Comparison of ENCODE assay signal across 17 cellular contexts in the genomic region with DNA sequence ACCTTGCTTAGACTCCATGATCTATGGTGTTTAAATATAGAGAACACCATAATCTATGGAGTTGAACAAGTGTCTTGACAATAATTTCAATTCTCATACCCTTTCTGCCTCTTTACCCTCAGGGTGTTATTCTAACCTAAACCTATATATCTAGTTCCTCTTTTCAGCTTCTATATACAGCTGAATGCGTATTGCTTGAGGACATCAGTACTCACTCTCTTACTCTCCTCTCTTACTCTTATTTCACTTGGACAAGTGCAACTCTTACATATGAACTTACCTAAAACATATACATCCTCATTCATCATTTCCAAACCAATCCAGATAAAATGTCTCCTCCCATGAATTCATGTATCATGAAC.
DNase-seq lines count a peak whose midpoint lies in the region; ATAC-seq, FAIRE-seq and TF ChIP-seq lines count a peak whose summit lies in the region.
"Had no signal": no experiment of that assay in that cellular context is flagged by ENCODE, and none has a peak within 500 bp of the region (broad histone marks: within the 10 kb centered on the region; RNA-seq: fewer than 3 reads in every experiment).

No MANE protein-coding gene starts in this region.

- no peak for TF ChIP-seq CTCF in NB4 (IDR thresholded peaks at IDR 0.05; ENCODE audit: low read depth, low read length)

- ATAC-seq in GM21390 (IDR thresholded peaks at IDR 0.05; ENCODE audit: unreplicated experiment) (peak; percentile 80), HG03095 (IDR thresholded peaks at IDR 0.05; ENCODE audit: unreplicated experiment) (peak; percentile 72), HG03045 (IDR thresholded peaks at IDR 0.05; ENCODE audit: unreplicated experiment) (no peak)
- ATAC-seq: activated T-helper 17 cell treated with anti-CD3 and anti-CD28 coated beads, Interleukin-2, amount 50 U/mL, for 72 hours; CD8-positive, alpha-beta T cell; left colon; pancreas had no signal

- TF ChIP-seq POLR2A in GM12891 (IDR thresholded peaks at IDR 0.05; ENCODE audit: low read depth, low read length) (no peak), NB4 (IDR thresholded peaks at IDR 0.05; ENCODE audit: extremely low read depth, insufficient read length) (no peak)

- DNase-seq in GM12891 (ENCODE audit: insufficient read length, low spot score) (no peak), NB4 (ENCODE audit: low read depth) (peak; percentile 7), NCI-H2196 treated with DMSO at 0.1 percent for 48 hours (lab: John Stamatoyannopoulos, UW; ENCODE audit: unreplicated experiment) (no peak), DMS 273 treated with DMSO at 0.1 percent for 48 hours (lab: John Stamatoyannopoulos, UW) (no peak), NCI-H748 (lab: John Stamatoyannopoulos, UW; ENCODE audit: unreplicated experiment) (no peak)
- DNase-seq: CD8-positive, alpha-beta T cell; esophagus squamous epithelium; left colon; pancreas; SHP77 treated with DMSO at 0.1 percent for 48 hours; stomach had no signal

- FAIRE-seq in GM12891 (lab: Jason Lieb, UNC): no peak
- FAIRE-seq: pancreas had no signal

- H3K4me3 ChIP-seq in NB4 (ENCODE audit: low read depth, low read length): no peak overlapping the region
- H3K4me3 ChIP-seq: esophagus squamous epithelium, hepatocyte, pancreas, skin epidermis, stomach had no signal

TF ChIP-seq in GM12891, 5 proteins besides CTCF, POLR2A, EP300 and RAD21:
- no peak for TF ChIP-seq POLR2AphosphoS5 (IDR thresholded peaks at IDR 0.05; ENCODE audit: low read depth, low read length)
- TF ChIP-seq SPI1 (IDR thresholded peaks at IDR 0.05; ENCODE audit: low read depth, low read length): 0 out of 2 replicates have a peak, but pooled peaks have one; percentile 13
